In the genomic region with DNA sequence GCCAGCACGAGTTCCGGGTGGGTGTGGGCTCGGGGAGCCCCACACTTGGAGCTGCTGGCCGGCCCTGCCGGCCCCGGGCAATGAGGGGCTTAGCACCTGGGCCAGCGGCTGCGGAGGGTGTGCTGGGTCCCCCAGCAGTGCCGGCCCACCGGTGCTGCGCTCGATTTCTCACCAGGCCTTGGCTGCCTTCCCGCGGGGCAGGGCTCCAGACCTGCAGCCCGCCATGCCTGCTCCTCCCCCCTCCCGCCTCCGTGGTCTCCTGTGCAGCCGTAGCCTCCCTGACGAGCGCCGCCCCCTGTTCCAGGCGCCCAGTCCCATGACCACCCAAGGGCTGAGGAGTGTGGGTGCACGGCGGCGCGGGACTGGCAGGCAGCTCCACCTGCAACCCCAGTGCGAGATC, we compare ENCODE assay signal across 7 cellular contexts.
A peak's percentile ranks its signal among the peaks of the same experiment; 100 is the strongest.
DNase-seq lines count a peak whose midpoint lies in the region; TF ChIP-seq lines count a peak whose summit lies in the region.
"Not testable (repeated sequence)": the region's sequence is repeated elsewhere in the genome, so short reads cannot be mapped to it uniquely, and the experiment has no call there.

No MANE protein-coding gene starts in this region.

- H2BK15ac ChIP-seq in mesenchymal stem cell (ENCODE audit: low read depth, poor library complexity, severe bottlenecking): peak overlapping the region; percentile 67

- H3K27me3 ChIP-seq in BLaER1 treated with 17β-estradiol and CSF1 and Interleukin-3, amounts not matched to agents 10 nM and 100 nM; mesenchymal stem cell (ENCODE audit: control insufficient read depth in 1 of 2, insufficient read depth in 1 of 2, low read length in 2 of 2): not testable (repeated sequence)

- H3K14ac ChIP-seq in mesenchymal stem cell (ENCODE audit: low read length in 2 of 2): not testable (repeated sequence)

- H3K27ac Mint-ChIP-seq in chondrocyte (ENCODE audit: unreplicated experiment): not testable (repeated sequence)

- H3K4me1 Mint-ChIP-seq in chondrocyte (ENCODE audit: low read depth): peaks cover 27% of the 10 kb centered on the region

- not testable (repeated sequence) for H2BK120ac ChIP-seq in mesenchymal stem cell (ENCODE audit: low read depth, low read length)

- H4K20me1 ChIP-seq in BLaER1 treated with 17β-estradiol and CSF1 and Interleukin-3, amounts not matched to agents 10 nM and 100 nM: not testable (repeated sequence)

- H3K27ac ChIP-seq in BLaER1 treated with 17β-estradiol and CSF1 and Interleukin-3, amounts not matched to agents 10 nM and 100 nM: peak overlapping the region in 4 of 11 experiments; percentile 61 to 75 (median 67); a peak in 8 of 22 replicates
- H3K27ac ChIP-seq in mesenchymal stem cell (ENCODE audit: low read length, poor library complexity, severe bottlenecking): not testable (repeated sequence)

- DNase-seq in GM12865 (ENCODE audit: low read depth); mesenchymal stem cell: not testable (repeated sequence)
- peak; percentile 24 for DNase-seq in NCI-H1092 (lab: John Stamatoyannopoulos, UW)
- peak; percentile 31 for DNase-seq in NCI-H2029 (lab: John Stamatoyannopoulos, UW)
- DNase-seq in NCI-H2227 (lab: John Stamatoyannopoulos, UW; ENCODE audit: unreplicated experiment): peak; percentile 77
- DNase-seq in chondrocyte (ENCODE audit: low spot score): peak; percentile 84

- H4K8ac ChIP-seq in mesenchymal stem cell (ENCODE audit: low read length): peak overlapping the region; percentile 19

- H2AFZ ChIP-seq in mesenchymal stem cell (ENCODE audit: low read depth, low read length): not testable (repeated sequence)

- H2BK12ac ChIP-seq in mesenchymal stem cell (ENCODE audit: low read length in 2 of 2): peak overlapping the region; percentile 77 to 82

- not testable (repeated sequence) for H3K79me1 ChIP-seq in mesenchymal stem cell (replicated peaks; ENCODE audit: low read length, poor library complexity, severe bottlenecking)

- peak overlapping the region in 6 of 11 experiments; percentile 40 to 77 (median 62); a peak in 9 of 22 replicates for H3K4me2 ChIP-seq in BLaER1 treated with 17β-estradiol and CSF1 and Interleukin-3, amounts not matched to agents 10 nM and 100 nM
- not testable (repeated sequence) for H3K4me2 ChIP-seq in mesenchymal stem cell (ENCODE audit: low read length, poor library complexity, severe bottlenecking)

- H2AK5ac ChIP-seq in mesenchymal stem cell (ENCODE audit: low read length, severe bottlenecking): not testable (repeated sequence)

- H3K23ac ChIP-seq in mesenchymal stem cell (ENCODE audit: low read length in 2 of 2): not testable (repeated sequence)

- peaks cover 12% of the 10 kb centered on the region for H3K9me3 Mint-ChIP-seq in chondrocyte (ENCODE audit: low read depth)

- H3K4me3 ChIP-seq in BLaER1 treated with 17β-estradiol and CSF1 and Interleukin-3, amounts not matched to agents 10 nM and 100 nM; mesenchymal stem cell (ENCODE audit: insufficient read depth in 1 of 2, low read depth in 1 of 2, low read length in 2 of 2): not testable (repeated sequence)
- H3K4me3 ChIP-seq in GM12865 (ENCODE audit: low read depth, low read length): peak overlapping the region; percentile 44; the same call in 1 of the 2 replicates

- not testable (repeated sequence) for H3K9ac ChIP-seq in BLaER1 treated with 17β-estradiol and CSF1 and Interleukin-3, amounts not matched to agents 10 nM and 100 nM; mesenchymal stem cell (ENCODE audit: low read length)

- TF ChIP-seq CTCF in GM12865 (IDR thresholded peaks at IDR 0.05; ENCODE audit: insufficient read depth, low read depth, low read length, missing control alignments); chondrocyte (IDR thresholded peaks at IDR 0.05): not testable (repeated sequence)

- peaks cover 0 to 30% (median 15%) of the 10 kb centered on the region in 11 experiments; a peak in 18 of 22 replicates for H3K9me3 ChIP-seq in BLaER1 treated with 17β-estradiol and CSF1 and Interleukin-3, amounts not matched to agents 10 nM and 100 nM (replicated peaks in 1 of 11)
- not testable (repeated sequence) for H3K9me3 ChIP-seq in mesenchymal stem cell (ENCODE audit: control insufficient read depth, low read length)

- H3K36me3 Mint-ChIP-seq in chondrocyte (ENCODE audit: low read depth): not testable (repeated sequence)

- H3K18ac ChIP-seq in mesenchymal stem cell (ENCODE audit: low read depth in 1 of 2, low read length in 2 of 2): peak overlapping the region; percentile 23 to 84

- H3K27me3 Mint-ChIP-seq in chondrocyte (ENCODE audit: low read depth): not testable (repeated sequence)

- H4K91ac ChIP-seq in mesenchymal stem cell (ENCODE audit: low read length): peak overlapping the region; percentile 85

- H3K4ac ChIP-seq in mesenchymal stem cell (ENCODE audit: low read depth in 1 of 2, low read length in 2 of 2): peak overlapping the region in 1 of 2 experiments; percentile 19

- peaks cover 15 to 66% (median 46%) of the 10 kb centered on the region in 10 experiments for H3K4me1 ChIP-seq in BLaER1 treated with 17β-estradiol and CSF1 and Interleukin-3, amounts not matched to agents 10 nM and 100 nM
- H3K4me1 ChIP-seq in mesenchymal stem cell (ENCODE audit: control insufficient read depth, insufficient read depth, low read depth, low read length): not testable (repeated sequence)

- not testable (repeated sequence) for H3K36me3 ChIP-seq in BLaER1 treated with 17β-estradiol and CSF1 and Interleukin-3, amounts not matched to agents 10 nM and 100 nM; mesenchymal stem cell (ENCODE audit: control insufficient read depth in 1 of 2, insufficient read depth in 2 of 2, low read depth in 1 of 2, low read length in 2 of 2)

- H3K4me3 Mint-ChIP-seq in chondrocyte (ENCODE audit: unreplicated experiment): not testable (repeated sequence)

- not testable (repeated sequence) for H2BK5ac ChIP-seq in mesenchymal stem cell (ENCODE audit: low read depth, low read length, poor library complexity, severe bottlenecking)

- WGBS in mesenchymal stem cell: 96% methylated on average over 24 of the region's 27 CpGs
